1 cellular context compared by ENCODE assay signal in the genomic region with DNA sequence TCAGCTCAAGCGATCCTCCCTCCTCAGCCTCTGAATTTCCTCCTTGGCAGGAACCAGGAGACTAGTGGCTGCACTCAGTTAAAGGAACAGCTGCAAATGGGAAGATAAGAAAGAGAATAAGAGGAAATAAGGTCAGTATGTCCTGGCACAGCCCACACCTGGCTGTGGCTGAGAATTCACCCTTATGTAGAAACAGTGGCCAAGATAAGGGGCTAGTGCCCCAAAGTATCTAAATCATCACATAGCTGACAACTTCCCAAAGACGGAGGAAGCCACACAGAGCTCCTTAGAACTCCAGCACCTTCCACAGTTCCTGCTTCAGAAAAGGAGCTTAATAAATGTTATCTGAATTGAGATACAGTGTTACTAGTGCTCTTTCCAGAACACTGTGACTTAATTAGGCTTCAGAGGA.
TF ChIP-seq lines count a peak whose summit lies in the region.

No MANE protein-coding gene starts in this region.

TF ChIP-seq in endothelial cell of umbilical vein, 7 proteins besides CTCF, POLR2A, EP300 and RAD21:
- TF ChIP-seq POLR2AphosphoS5 (IDR thresholded peaks at IDR 0.05; ENCODE audit: insufficient read depth, low read depth, low read length) (peak; percentile 46), GATA2 (IDR thresholded peaks at IDR 0.05; ENCODE audit: insufficient read depth, insufficient read length, low read depth, low read length) (peak; percentile 80), MYC (IDR thresholded peaks at IDR 0.05; ENCODE audit: low read depth, low read length) (no peak)
